ENCODE assay signal across 18 cellular contexts in genomic region chr13:108643646-108644353, GRCh38. TPM values are rescaled to one million over a fixed set of nuclear protein-coding genes. Genes with fewer than 3 reads are reported as not detected.
A peak's percentile ranks its signal among the peaks of the same experiment; 100 is the strongest.
DNase-seq lines count a peak whose midpoint lies in the region; ATAC-seq and TF ChIP-seq lines count a peak whose summit lies in the region.
"Had no signal": no experiment of that assay in that cellular context is flagged by ENCODE, and none has a peak within 500 bp of the region (broad histone marks: within the 10 kb centered on the region; RNA-seq: fewer than 3 reads in every experiment).

No MANE protein-coding gene starts in this region.

- no peak overlapping the region for H4K8ac ChIP-seq in trophoblast cell (ENCODE audit: low read depth, low read length)

- no peak overlapping the region for H2AK5ac ChIP-seq in trophoblast cell (ENCODE audit: low read length)

- no peaks in the 10 kb centered on the region for H3K79me2 ChIP-seq in trophoblast cell (ENCODE audit: control insufficient read depth, insufficient read depth, low read length, poor library complexity)

- H2AFZ ChIP-seq in trophoblast cell (ENCODE audit: insufficient read depth, low read length, poor library complexity), result no peak overlapping the region

- H3K9me3 ChIP-seq in lower lobe of right lung (peaks cover 7% of the 10 kb centered on the region), HAP-1 (no peaks in the 10 kb centered on the region), trophoblast cell (ENCODE audit: insufficient read depth, low read depth, low read length) (peaks cover 3% of the 10 kb centered on the region), esophagus muscularis mucosa (peaks cover 0 to 5% (median 0%) of the 10 kb centered on the region in 4 donors)
- H3K9me3 ChIP-seq: Caco-2 had no signal

- TF ChIP-seq POLR2A in esophagus muscularis mucosa (IDR thresholded peaks at IDR 0.05; ENCODE audit: low read depth), result no peak

- WGBS in trophoblast cell (ENCODE audit: extremely low coverage, insufficient coverage, insufficient read length), result no CpG with 5 or more reads among the region's 4 CpGs
- WGBS in esophagus muscularis mucosa, result 85% methylated on average over 4 of the region's 4 CpGs

- H2BK5ac ChIP-seq in trophoblast cell (ENCODE audit: low read depth, low read length, poor library complexity), result no peak overlapping the region

- no peak overlapping the region for H4K12ac ChIP-seq in trophoblast cell (ENCODE audit: low read depth, low read length)

- intact Hi-C loops in lower lobe of right lung (cut with DNase I), result no loop called here
- intact Hi-C loops in esophagus muscularis mucosa (cut with DNase I), result no loop called here

- no peak overlapping the region for H2BK120ac ChIP-seq in trophoblast cell (ENCODE audit: insufficient read depth, low read length, poor library complexity)

- no peak overlapping the region for H3K4ac ChIP-seq in trophoblast cell (ENCODE audit: low read depth, low read length)

- H3K27ac ChIP-seq in lower lobe of right lung (no peak overlapping the region), trophoblast cell (ENCODE audit: low read depth, low read length) (no peak overlapping the region), esophagus muscularis mucosa (replicated peaks in 1 of 4) (no peak overlapping the region)
- H3K27ac ChIP-seq: C4-2B had no signal

- no peak overlapping the region for H4K91ac ChIP-seq in trophoblast cell (ENCODE audit: low read depth, low read length)

- H3K4me2 ChIP-seq in trophoblast cell (ENCODE audit: low read length), result no peak overlapping the region

- in situ Hi-C loops in HAP-1 (cut with MboI; ENCODE audit: low sequenced_read_pairs), result no loop called here

- no peak overlapping the region for H3K9ac ChIP-seq in trophoblast cell (ENCODE audit: low read length)

- H3K4me3 ChIP-seq in lower lobe of right lung (no peak overlapping the region), HAP-1 (no peak overlapping the region), trophoblast cell (ENCODE audit: low read depth, low read length) (no peak overlapping the region), esophagus muscularis mucosa (no peak overlapping the region)
- H3K4me3 ChIP-seq: GM12878 had no signal

- no peak for TF ChIP-seq EP300 in esophagus muscularis mucosa (IDR thresholded peaks at IDR 0.05)

- ATAC-seq in lower lobe of right lung, result peak; percentile 69 to 87
- ATAC-seq: GM12878, HepG2 had no signal

- DNase-seq in DMS53 treated with DMSO at 0.1 percent for 48 hours (lab: John Stamatoyannopoulos, UW; ENCODE audit: unreplicated experiment) (peak; percentile 14), NCI-H345 treated with DMSO at 0.1 percent for 48 hours (lab: John Stamatoyannopoulos, UW; ENCODE audit: unreplicated experiment) (peak; percentile 24), lower lobe of right lung (no peak), HAP-1 (ENCODE audit: low spot score in 2 of 2) (no peak), trophoblast cell (no peak), esophagus muscularis mucosa (ENCODE audit: extremely low spot score) (no peak)
- DNase-seq: AML-193; Caco-2; CD4-positive, alpha-beta T cell; DND-41; EL; H9 had no signal

- TF ChIP-seq CTCF in lower lobe of right lung (IDR thresholded peaks at IDR 0.05) (no peak), esophagus muscularis mucosa (IDR thresholded peaks at IDR 0.05) (no peak)

- H3K79me1 ChIP-seq in trophoblast cell (ENCODE audit: low read length), result no peaks in the 10 kb centered on the region

- H3K27me3 ChIP-seq in lower lobe of right lung (ENCODE audit: low read depth) (no peaks in the 10 kb centered on the region), HAP-1 (ENCODE audit: low read depth) (no peaks in the 10 kb centered on the region), trophoblast cell (ENCODE audit: insufficient read depth, low read length) (no peaks in the 10 kb centered on the region), esophagus muscularis mucosa (no peaks in the 10 kb centered on the region)

- no peak overlapping the region for H3K23ac ChIP-seq in trophoblast cell (ENCODE audit: low read length)

- H3K14ac ChIP-seq in trophoblast cell (ENCODE audit: low read length), result no peak overlapping the region

- H3K4me1 ChIP-seq in lower lobe of right lung (no peaks in the 10 kb centered on the region), HAP-1 (no peaks in the 10 kb centered on the region), trophoblast cell (ENCODE audit: control insufficient read depth in 1 of 2, insufficient read depth in 2 of 2, low read length in 2 of 2) (no peaks in the 10 kb centered on the region), esophagus muscularis mucosa (no peaks in the 10 kb centered on the region)
- H3K4me1 ChIP-seq: Caco-2 had no signal

- H3K36me3 ChIP-seq in lower lobe of right lung (no peaks in the 10 kb centered on the region), HAP-1 (replicated peaks) (no peaks in the 10 kb centered on the region), trophoblast cell (ENCODE audit: control insufficient read depth in 1 of 2, insufficient read depth in 2 of 2, low read length in 2 of 2) (no peaks in the 10 kb centered on the region), esophagus muscularis mucosa (no peaks in the 10 kb centered on the region)

- H2BK12ac ChIP-seq in trophoblast cell (ENCODE audit: low read length), result no peak overlapping the region

- H3K18ac ChIP-seq in trophoblast cell (ENCODE audit: low read length), result no peak overlapping the region

RNA-seq across cellular contexts. Expression of gene MYO16, which starts 14.4 kb away (rescaled TPM):
- total RNA-seq in lower lobe of right lung, result 0.24 TPM
- 0.01 and 0.05 TPM in 2 replicates for polyA plus RNA-seq in trophoblast cell (2013)
- total RNA-seq in esophagus muscularis mucosa, result 1 to 10 TPM; 1.2 to 3.7 (median 1.8) TPM
- total RNA-seq: Caco-2, G401, H9, HepG2 had no signal
- polyA plus RNA-seq: BJ, HepG2, IgD-negative memory B cell had no signal

Comparison
In these comparisons a context has a peak if more than half of its experiments do, and no peak if none do; other contexts are left out.
1. DNase-seq: peak in DMS53 treated with DMSO at 0.1 percent for 48 hours (single experiment) and NCI-H345 treated with DMSO at 0.1 percent for 48 hours (single experiment); none in lower lobe of right lung (single experiment), HAP-1 (0 of 2), trophoblast cell (0 of 2) and esophagus muscularis mucosa (single experiment).